ENCODE assay signal across 19 cellular contexts in genomic region chr1:162554258-162554657, GRCh38. TPM values are rescaled to one million over a fixed set of nuclear protein-coding genes. Genes with fewer than 3 reads are reported as not detected.
DNase-seq lines count a peak whose midpoint lies in the region; ATAC-seq and TF ChIP-seq lines count a peak whose summit lies in the region.
"Had no signal": no experiment of that assay in that cellular context is flagged by ENCODE, and none has a peak within 500 bp of the region (broad histone marks: within the 10 kb centered on the region; RNA-seq: fewer than 3 reads in every experiment).

No MANE protein-coding gene starts in this region.

- H3K4me1 ChIP-seq in adipocyte (ENCODE audit: control insufficient read depth, insufficient read depth, low read length) (peaks cover 46% of the 10 kb centered on the region), gastroesophageal sphincter (peaks cover 0 to 15% (median 0%) of the 10 kb centered on the region in 3 donors)
- H3K4me1 ChIP-seq: uterus had no signal

- no peaks in the 10 kb centered on the region for H3K27me3 ChIP-seq in adipocyte (replicated peaks; ENCODE audit: control insufficient read depth, insufficient read depth, low read length)
- no peaks in the 10 kb centered on the region for H3K27me3 ChIP-seq in gastroesophageal sphincter
- H3K27me3 ChIP-seq: Peyer's patch, uterus had no signal

- no peak for TF ChIP-seq EP300 in gastroesophageal sphincter (IDR thresholded peaks at IDR 0.05)

- peak; percentile 87 for ATAC-seq in gastroesophageal sphincter
- ATAC-seq in stimulated activated naive B cell treated with anti-CD40 and anti-IgM and Interleukin-4, amounts not matched to agents 10 μg/mL and 1 μg/mL and 100 μg/mL, for 72 hours (replicated peaks) = no peak
- ATAC-seq in HG02885 (IDR thresholded peaks at IDR 0.05; ENCODE audit: poor library complexity, unreplicated experiment) = no peak
- ATAC-seq: natural killer cell; stimulated activated naive CD8-positive, alpha-beta T cell treated with anti-CD3 and anti-CD28 coated beads, Interleukin-15, Interleukin-2, amounts not matched to agents 100 U/mL and 50 U/mL, for 24 hours had no signal

- no peaks in the 10 kb centered on the region for H3K4me1 Mint-ChIP-seq in stimulated activated naive B cell treated with anti-CD40 and anti-IgM and Interleukin-4, amounts not matched to agents 10 μg/mL and 1 μg/mL and 100 μg/mL, for 72 hours

- WGBS in gastroesophageal sphincter (ENCODE audit: low coverage in 1 of 2), 2 donors = 67% methylated on average over 1 of the region's 1 CpG; no CpG with 5 or more reads in 1 of the 2 donors

- H3K4me3 ChIP-seq in adipocyte (ENCODE audit: low read length) (no peak overlapping the region), gastroesophageal sphincter (no peak overlapping the region), skeletal muscle cell (ENCODE audit: low read depth, low read length) (no peak overlapping the region)
- H3K4me3 ChIP-seq: coronary artery, Peyer's patch, uterus had no signal

- H3K9ac ChIP-seq in adipocyte (ENCODE audit: low read length) = no peak overlapping the region

- no peaks in the 10 kb centered on the region for H3K36me3 Mint-ChIP-seq in stimulated activated naive B cell treated with anti-CD40 and anti-IgM and Interleukin-4, amounts not matched to agents 10 μg/mL and 1 μg/mL and 100 μg/mL, for 72 hours
- H3K36me3 Mint-ChIP-seq: natural killer cell had no signal

- H3K27ac Mint-ChIP-seq in stimulated activated naive B cell treated with anti-CD40 and anti-IgM and Interleukin-4, amounts not matched to agents 10 μg/mL and 1 μg/mL and 100 μg/mL, for 72 hours = no peak overlapping the region
- H3K27ac Mint-ChIP-seq: natural killer cell, progenitor cell of endocrine pancreas had no signal

- no peaks in the 10 kb centered on the region for H3K27me3 Mint-ChIP-seq in stimulated activated naive B cell treated with anti-CD40 and anti-IgM and Interleukin-4, amounts not matched to agents 10 μg/mL and 1 μg/mL and 100 μg/mL, for 72 hours
- H3K27me3 Mint-ChIP-seq: progenitor cell of endocrine pancreas had no signal

- DNase-seq in EL (peak; percentile 43), adipocyte (ENCODE audit: low read depth) (peak; percentile 36), skeletal muscle cell (ENCODE audit: low read depth) (peak; percentile 85), SHP77 treated with DMSO at 0.1 percent for 48 hours (lab: John Stamatoyannopoulos, UW) (no peak)
- DNase-seq in activated effector memory CD4-positive, alpha-beta T cell treated with Interleukin-2 at 50 U/mL for 16 hours = no peak
- no peak for DNase-seq in stimulated activated naive B cell treated with anti-CD40 and anti-IgM and Interleukin-4, amounts not matched to agents 10 μg/mL and 1 μg/mL and 100 μg/mL, for 72 hours
- DNase-seq: activated CD4-positive, alpha-beta T cell treated with anti-CD3 and anti-CD28 coated beads, Interleukin-2, amount 50 U/mL, for 1 hour; activated naive CD4-positive, alpha-beta T cell treated with Interleukin-2 at 50 U/mL for 16 hours; head of caudate nucleus; KBM-7; natural killer cell; NCI-H1436; Peyer's patch; stimulated activated naive CD8-positive, alpha-beta T cell treated with anti-CD3 and anti-CD28 coated beads, Interleukin-15, Interleukin-2, amounts not matched to agents 100 U/mL and 50 U/mL, for 24 hours; uterus had no signal

- peak overlapping the region in 3 of 4 donors; percentile 62 to 85 (median 70) for H3K27ac ChIP-seq in gastroesophageal sphincter
- H3K27ac ChIP-seq: Peyer's patch had no signal

- H3K9me3 Mint-ChIP-seq in stimulated activated naive B cell treated with anti-CD40 and anti-IgM and Interleukin-4, amounts not matched to agents 10 μg/mL and 1 μg/mL and 100 μg/mL, for 72 hours = no peaks in the 10 kb centered on the region
- H3K9me3 Mint-ChIP-seq: natural killer cell had no signal

- TF ChIP-seq POLR2A in gastroesophageal sphincter (IDR thresholded peaks at IDR 0.05) = no peak

- H3K4me3 Mint-ChIP-seq in stimulated activated naive B cell treated with anti-CD40 and anti-IgM and Interleukin-4, amounts not matched to agents 10 μg/mL and 1 μg/mL and 100 μg/mL, for 72 hours = no peak overlapping the region
- H3K4me3 Mint-ChIP-seq: natural killer cell had no signal

- no peaks in the 10 kb centered on the region for H3K9me3 ChIP-seq in adipocyte (ENCODE audit: control insufficient read depth, low read length)
- no peaks in the 10 kb centered on the region for H3K9me3 ChIP-seq in gastroesophageal sphincter
- H3K9me3 ChIP-seq: Peyer's patch, uterus had no signal

- no peak for TF ChIP-seq CTCF in gastroesophageal sphincter (IDR thresholded peaks at IDR 0.05)

- H3K36me3 ChIP-seq in adipocyte (ENCODE audit: control insufficient read depth, insufficient read depth, low read length, severe bottlenecking) (no peaks in the 10 kb centered on the region), gastroesophageal sphincter (no peaks in the 10 kb centered on the region)
- H3K36me3 ChIP-seq: Peyer's patch, uterus had no signal

RNA-seq across cellular contexts. Expression of gene UAP1, which starts 7.3 kb away (rescaled TPM):
- 100 to 1,000 TPM in 2 of 4 donors, 10 to 100 TPM in 2; 60.7 to 194 (median 102) TPM for total RNA-seq in gastroesophageal sphincter

RNA-seq across cellular contexts. Expression of gene UHMK1, which starts 56.6 kb away (rescaled TPM):
- total RNA-seq in gastroesophageal sphincter = 10 to 100 TPM; 27.6 to 41.1 (median 32.3) TPM

Comparison
In these comparisons a context has a peak if more than half of its experiments do, and no peak if none do; other contexts are left out.
1. DNase-seq: peak in EL (single experiment), adipocyte (single experiment) and skeletal muscle cell (single experiment); none in SHP77 treated with DMSO at 0.1 percent for 48 hours (single experiment), activated effector memory CD4-positive, alpha-beta T cell treated with Interleukin-2 at 50 U/mL for 16 hours (single experiment) and stimulated activated naive B cell treated with anti-CD40 and anti-IgM and Interleukin-4, amounts not matched to agents 10 μg/mL and 1 μg/mL and 100 μg/mL, for 72 hours (single experiment).